ENCODE assay signal across 25 cellular contexts in genomic region chr3:182435860-182436259, GRCh38.
"Had no signal": no experiment of that assay in that cellular context is flagged by ENCODE, and none has a peak within 500 bp of the region (broad histone marks: within the 10 kb centered on the region; RNA-seq: fewer than 3 reads in every experiment).

No MANE protein-coding gene starts in this region.

- ATAC-seq: activated CD8-positive, alpha-beta memory T cell treated with anti-CD3 and anti-CD28 coated beads, Interleukin-2, amount 10 ng/mL, durations not matched to agents 7 days and 5 days; activated CD8-positive, alpha-beta T cell treated with anti-CD3 and anti-CD28 coated beads for 36 hours; activated naive CD8-positive, alpha-beta T cell treated with anti-CD3 and anti-CD28 coated beads, Interleukin-2, amount 50 U/mL, for 24 hours; body of pancreas; naive thymus-derived CD8-positive, alpha-beta T cell; stimulated activated naive B cell treated with anti-CD40 and anti-IgM and Interleukin-4, amounts not matched to agents 10 μg/mL and 1 μg/mL and 100 μg/mL, for 72 hours had no signal

- H3K9me3 ChIP-seq: body of pancreas, left ventricle myocardium inferior, uterus had no signal

- DNase-seq: activated CD4-positive, alpha-beta T cell treated with anti-CD3 and anti-CD28 coated beads, Interleukin-2, amount 10 ng/mL, durations not matched to agents 7 days and 5 days; activated CD4-positive, CD25-positive, alpha-beta regulatory T cell treated with anti-CD3 and anti-CD28 coated beads, Interleukin-2, amount 50 U/mL, for 72 hours; activated CD8-positive, alpha-beta memory T cell treated with anti-CD3 and anti-CD28 coated beads, Interleukin-2, amount 10 ng/mL, durations not matched to agents 7 days and 5 days; activated CD8-positive, alpha-beta T cell treated with anti-CD3 and anti-CD28 coated beads for 36 hours; activated effector memory CD4-positive, alpha-beta T cell treated with anti-CD3 and anti-CD28 coated beads, Interleukin-2, amount 50 U/mL, for 16 hours; activated naive CD4-positive, alpha-beta T cell treated with anti-CD3 and anti-CD28 coated beads, Interleukin-2, amount 50 U/mL, for 16 hours; activated naive CD8-positive, alpha-beta T cell treated with anti-CD3 and anti-CD28 coated beads, Interleukin-2, amount 50 U/mL, for 24 hours; activated T-cell treated with anti-CD3 and anti-CD28 coated beads for 4 hours; anterior cingulate cortex; body of pancreas; effector CD4-positive, alpha-beta T cell; erythroblast; foreskin melanocyte; immature natural killer cell; kidney glomerular epithelial cell; left ventricle myocardium inferior; naive thymus-derived CD8-positive, alpha-beta T cell; stimulated activated CD4-positive, alpha-beta T cell treated with anti-CD3 and anti-CD28 coated beads, Interleukin-2, amount 100 ng/mL, for 48 hours; stimulated activated CD8-positive, alpha-beta memory T cell treated with anti-CD3 and anti-CD28 coated beads, Interleukin-4, amount 100 ng/mL, for 48 hours; stimulated activated naive B cell treated with anti-CD40 and anti-IgM and Interleukin-4, amounts not matched to agents 10 μg/mL and 1 μg/mL and 100 μg/mL, for 72 hours; trophoblast cell; uterus; WERI-Rb-1 had no signal

- H3K4me2 ChIP-seq: hepatocyte, neural progenitor cell had no signal

- H3K27me3 ChIP-seq: body of pancreas, hepatocyte, neural progenitor cell, uterus had no signal

- H3K79me2 ChIP-seq: hepatocyte had no signal

- H3K4me3 ChIP-seq: body of pancreas, hepatocyte, left ventricle myocardium inferior, neural progenitor cell, uterus had no signal

- H3K27ac ChIP-seq: body of pancreas, hepatocyte, left ventricle myocardium inferior, neural progenitor cell, uterus, WERI-Rb-1 had no signal

- H3K9ac ChIP-seq: neural progenitor cell had no signal

- H3K4me1 ChIP-seq: body of pancreas, left ventricle myocardium inferior, neural progenitor cell, uterus had no signal

- H3K36me3 ChIP-seq: left ventricle myocardium inferior, neural progenitor cell, uterus, WERI-Rb-1 had no signal
